ENCODE assay signal across 11 cellular contexts in genomic region chr6:7391244-7391643, GRCh38. TPM values are rescaled to one million over a fixed set of nuclear protein-coding genes. Genes with fewer than 3 reads are reported as not detected.
DNase-seq lines count a peak whose midpoint lies in the region; ATAC-seq, FAIRE-seq and TF ChIP-seq lines count a peak whose summit lies in the region.
"Had no signal": no experiment of that assay in that cellular context is flagged by ENCODE, and none has a peak within 500 bp of the region (broad histone marks: within the 10 kb centered on the region; RNA-seq: fewer than 3 reads in every experiment).

No MANE protein-coding gene starts in this region.

- POLR2A ChIA-PET in activated B cell treated with CpG ODN at 0.5 μM for 24 hours (lab: Charles Lee) = interaction anchor here (3.9 kb wide), 1 partner anchor 78 kb away, joined by 75 read pairs; the partner anchor contains the start of gene SSR1

- H3K4me3 ChIP-seq in BLaER1 (peak overlapping the region; percentile 77), GM12865 (ENCODE audit: low read depth, low read length) (peak overlapping the region; percentile 91), keratinocyte (ENCODE audit: control insufficient read depth in 2 of 3, extremely low read depth in 1 of 3, insufficient read depth in 2 of 3, low read depth in 1 of 3, low read length in 3 of 3) (peak overlapping the region in 2 of 3 experiments; percentile 8 to 17)
- H3K4me3 ChIP-seq: body of pancreas had no signal

- no peak overlapping the region for H2AFZ ChIP-seq in keratinocyte (ENCODE audit: control insufficient read depth, low read length)

- H3K27ac Mint-ChIP-seq in activated B cell treated with CpG ODN at 0.5 μM for 24 hours = no peak overlapping the region
- H3K27ac Mint-ChIP-seq in endothelial cell (ENCODE audit: unreplicated experiment) = no peak overlapping the region

- dilution Hi-C loops in keratinocyte (cut with MboI; ENCODE audit: extremely low pct_ligation_motif_present, low sequenced_read_pairs) = no loop called here

- no peaks in the 10 kb centered on the region for H3K9me3 Mint-ChIP-seq in activated B cell treated with CpG ODN at 0.5 μM for 24 hours
- no peaks in the 10 kb centered on the region for H3K9me3 Mint-ChIP-seq in endothelial cell (ENCODE audit: unreplicated experiment)

- no peaks in the 10 kb centered on the region for H3K27me3 Mint-ChIP-seq in activated B cell treated with CpG ODN at 0.5 μM for 24 hours
- no peaks in the 10 kb centered on the region for H3K27me3 Mint-ChIP-seq in endothelial cell (ENCODE audit: unreplicated experiment)

- H3K9ac ChIP-seq in BLaER1 (peak overlapping the region; percentile 79), keratinocyte (ENCODE audit: control insufficient read depth, extremely low read depth, insufficient read depth, low read length) (no peak overlapping the region)

- H3K9me3 ChIP-seq in BLaER1 (no peaks in the 10 kb centered on the region), keratinocyte (ENCODE audit: control insufficient read depth, low read depth, low read length) (no peaks in the 10 kb centered on the region)
- H3K9me3 ChIP-seq: body of pancreas had no signal

- H3K27ac ChIP-seq in BLaER1 = no peak overlapping the region
- H3K27ac ChIP-seq in keratinocyte (ENCODE audit: control insufficient read depth, insufficient read depth, low read length) = no peak overlapping the region

- intact Hi-C loops in activated B cell treated with CpG ODN at 0.5 μM for 24 hours (cut with micrococcal nuclease) = loop anchor here (10.0 kb wide), 1 partner anchor 666 kb away; no protein-coding TSS in a partner anchor

- TF ChIP-seq CTCF in GM12865 (IDR thresholded peaks at IDR 0.05; ENCODE audit: insufficient read depth, low read depth, low read length, missing control alignments) = no peak
- no peak for TF ChIP-seq CTCF in activated B cell treated with CpG ODN at 0.5 μM for 24 hours (IDR thresholded peaks at IDR 0.05)
- TF ChIP-seq CTCF in keratinocyte (optimal IDR thresholded peaks at IDR 0.05 in 1 of 3, IDR thresholded peaks at IDR 0.05 in 1 of 3, conservative IDR thresholded peaks at IDR 0.05 in 1 of 3; ENCODE audit: extremely low read depth in 1 of 3, insufficient read depth in 2 of 3, low read length in 3 of 3) = no peak
- TF ChIP-seq CTCF in endothelial cell (IDR thresholded peaks at IDR 0.05; ENCODE audit: unreplicated experiment) = no peak
- TF ChIP-seq CTCF in GM10266 (IDR thresholded peaks at IDR 0.05; ENCODE audit: control insufficient read depth, insufficient read depth, low read depth, missing control alignments) = no peak

- H3K4me1 Mint-ChIP-seq in activated B cell treated with CpG ODN at 0.5 μM for 24 hours (peaks cover 34% of the 10 kb centered on the region), endothelial cell (ENCODE audit: unreplicated experiment) (peaks cover 14% of the 10 kb centered on the region)

- H3K4me1 ChIP-seq in BLaER1 (peaks cover 33% of the 10 kb centered on the region), keratinocyte (ENCODE audit: control insufficient read depth, extremely low read depth, insufficient read depth, low read length) (peaks cover 21% of the 10 kb centered on the region)

- CTCF ChIA-PET in activated B cell treated with CpG ODN at 0.5 μM for 24 hours (lab: Charles Lee) = interaction anchor here (5.1 kb wide), 1 partner anchor 115 kb away, joined by 39 read pairs; no protein-coding TSS in a partner anchor

- no peak for ATAC-seq in activated B cell treated with CpG ODN at 0.5 μM for 24 hours (ENCODE audit: low read depth)
- ATAC-seq in GM19324 (IDR thresholded peaks at IDR 0.05; ENCODE audit: low FRiP score, unreplicated experiment) = no peak
- ATAC-seq: body of pancreas had no signal

- H3K27me3 ChIP-seq in BLaER1 = no peaks in the 10 kb centered on the region
- H3K27me3 ChIP-seq in keratinocyte (ENCODE audit: control insufficient read depth, extremely low read depth, insufficient read depth, low read length) = no peaks in the 10 kb centered on the region
- H3K27me3 ChIP-seq: body of pancreas had no signal

- H3K4me2 ChIP-seq in BLaER1 (peak overlapping the region; percentile 87), keratinocyte (ENCODE audit: control insufficient read depth, extremely low read depth, insufficient read depth, low read depth, low read length) (peak overlapping the region; percentile 98)

- H3K36me3 Mint-ChIP-seq in activated B cell treated with CpG ODN at 0.5 μM for 24 hours (ENCODE audit: low read depth) = peaks cover 57% of the 10 kb centered on the region
- H3K36me3 Mint-ChIP-seq in endothelial cell (ENCODE audit: low read depth, unreplicated experiment) = peaks cover 4% of the 10 kb centered on the region

- H3K36me3 ChIP-seq in BLaER1 (peaks cover 32% of the 10 kb centered on the region), keratinocyte (ENCODE audit: control insufficient read depth in 2 of 2, extremely low read depth in 1 of 2, insufficient read depth in 2 of 2, low read length in 2 of 2) (peaks cover 3 to 20% of the 10 kb centered on the region in 2 experiments)

- FAIRE-seq in keratinocyte (lab: Jason Lieb, UNC) = no peak

- DNase-seq in GM12865 (ENCODE audit: low read depth) (no peak), activated B cell treated with CpG ODN at 0.5 μM for 24 hours (no peak), keratinocyte (ENCODE audit: low read depth, low spot score) (no peak), endothelial cell (ENCODE audit: low spot score) (no peak), GM10266 (ENCODE audit: extremely low spot score) (no peak), cortex of kidney (lab: John Stamatoyannopoulos, UW) (no peak)
- DNase-seq: body of pancreas, NCI-H2171 had no signal

- H4K20me1 ChIP-seq in BLaER1 (peaks cover 32% of the 10 kb centered on the region), keratinocyte (ENCODE audit: control insufficient read depth, extremely low read depth, insufficient read depth, low read length) (peaks cover 2% of the 10 kb centered on the region)

- H3K9me1 ChIP-seq in keratinocyte (ENCODE audit: control insufficient read depth, extremely low read depth, insufficient read depth, low read length) = no peaks in the 10 kb centered on the region

- H3K4me3 Mint-ChIP-seq in activated B cell treated with CpG ODN at 0.5 μM for 24 hours (peak overlapping the region; percentile 96), endothelial cell (ENCODE audit: unreplicated experiment) (no peak overlapping the region)

- peaks cover 36% of the 10 kb centered on the region for H3K79me2 ChIP-seq in keratinocyte (ENCODE audit: control insufficient read depth, insufficient read depth, low read length)

RNA-seq across cellular contexts. Expression of gene RIOK1, which starts 1.6 kb away (rescaled TPM):
- total RNA-seq in activated B cell treated with CpG ODN at 0.5 μM for 24 hours = 38.3 and 38.7 TPM in 2 replicates
- polyA plus RNA-seq in keratinocyte = 10.6 to 11.7 TPM (median 11.5 TPM) in 3 replicates
- polyA plus RNA-seq in keratinocyte (2011; ENCODE audit: low read depth) = 38.6 TPM
- polyA plus RNA-seq in keratinocyte (2011; cell fraction: cytosol; rRNA removed) = 8.8 and 12.8 TPM in 2 replicates
- 22.2 and 25.5 TPM in 2 replicates for polyA plus RNA-seq in keratinocyte (2011; cell fraction: nucleus; rRNA removed)
- 16.7 and 17.2 TPM in 2 replicates for polyA plus RNA-seq in keratinocyte (2012; ENCODE audit: low replicate concordance)
- polyA minus RNA-seq in keratinocyte = 6.9 to 21.4 TPM (median 12.7 TPM) in 3 replicates
- 4.0 TPM for polyA minus RNA-seq in keratinocyte (2011; cell fraction: cytosol; rRNA and poly(A)+ RNA removed)
- polyA minus RNA-seq in keratinocyte (2011; cell fraction: nucleus; rRNA and poly(A)+ RNA removed) = 9.6 and 12.5 TPM in 2 replicates
- 12.6 TPM for total RNA-seq in endothelial cell (ENCODE audit: unreplicated experiment)

RNA-seq across cellular contexts. Expression of gene CAGE1, which starts 1.7 kb away (rescaled TPM):
- total RNA-seq in activated B cell treated with CpG ODN at 0.5 μM for 24 hours (0.07 and 0.20 TPM in 2 replicates), endothelial cell (ENCODE audit: unreplicated experiment) (not detected)
- polyA plus RNA-seq in keratinocyte = 0.03 to 0.04 TPM (median 0.03 TPM) in 3 replicates
- polyA plus RNA-seq in keratinocyte (2011; ENCODE audit: low read depth) = not detected
- not detected in 2 replicates for polyA plus RNA-seq in keratinocyte (2011; cell fraction: cytosol; rRNA removed)
- 0.08 TPM in 1 of 2 replicates, not detected in the other for polyA plus RNA-seq in keratinocyte (2011; cell fraction: nucleus; rRNA removed)
- 0.05 TPM in 1 of 2 replicates, not detected in the other for polyA plus RNA-seq in keratinocyte (2012; ENCODE audit: low replicate concordance)
- polyA minus RNA-seq in keratinocyte = not detected in 3 replicates
- polyA minus RNA-seq in keratinocyte (2011; cell fraction: cytosol; rRNA and poly(A)+ RNA removed) = not detected
- polyA minus RNA-seq in keratinocyte (2011; cell fraction: nucleus; rRNA and poly(A)+ RNA removed) = 0.21 TPM in 1 of 2 replicates, not detected in the other
- total RNA-seq: renal cortical epithelial cell had no signal

Comparison
In these comparisons a context has a peak if more than half of its experiments do, and no peak if none do; other contexts are left out.
1. H3K4me3 ChIP-seq: peak in every context shown above with its lines; median percentile 91 in GM12865; 77 in BLaER1; 12 in keratinocyte.